29 cellular contexts compared by ENCODE assay signal in genomic region chr20:62198931-62199330, GRCh38. TPM values are rescaled to one million over a fixed set of nuclear protein-coding genes. Genes with fewer than 3 reads are reported as not detected.
"Had no signal": no experiment of that assay in that cellular context is flagged by ENCODE, and none has a peak within 500 bp of the region (broad histone marks: within the 10 kb centered on the region; RNA-seq: fewer than 3 reads in every experiment).

No MANE protein-coding gene starts in this region.

- H3K4me1 ChIP-seq: colonic mucosa, gastroesophageal sphincter, pancreas, psoas muscle, tibial nerve had no signal

- ATAC-seq: activated naive CD4-positive, alpha-beta T cell treated with anti-CD3 and anti-CD28 coated beads, Interleukin-2, amount 50 U/mL, for 72 hours; activated T-cell treated with anti-CD3 and anti-CD28 coated beads, Interleukin-2, amount 50 U/mL, for 4 hours; activated T-helper 17 cell treated with anti-CD3 and anti-CD28 coated beads, Interleukin-2, amount 50 U/mL, for 72 hours; gastroesophageal sphincter; left lung; pancreas; psoas muscle; T-helper 17 cell; WTC11 had no signal

- H3K27ac ChIP-seq: colonic mucosa, gastroesophageal sphincter, left lung, pancreas, psoas muscle, tibial nerve had no signal

- H3K27ac Mint-ChIP-seq: activated CD4-positive, alpha-beta memory T cell treated with anti-CD3 and anti-CD28 coated beads, Interleukin-2, amount 10 ng/mL, durations not matched to agents 7 days and 5 days; activated CD4-positive, alpha-beta T cell treated with anti-CD3 and anti-CD28 coated beads, Interleukin-2, amount 10 ng/mL, durations not matched to agents 7 days and 5 days; activated T-helper 17 cell treated with anti-CD3 and anti-CD28 coated beads, Interleukin-2, amount 50 U/mL, for 72 hours; nephron progenitor cell; T-helper 17 cell; WTC11 had no signal

- DNase-seq: activated CD4-positive, alpha-beta memory T cell treated with anti-CD3 and anti-CD28 coated beads, Interleukin-2, amount 10 ng/mL, durations not matched to agents 7 days and 5 days; activated CD4-positive, alpha-beta T cell treated with anti-CD3 and anti-CD28 coated beads for 1 hour; activated CD4-positive, alpha-beta T cell treated with anti-CD3 and anti-CD28 coated beads, Interleukin-2, amount 10 ng/mL, durations not matched to agents 7 days and 5 days; activated gamma-delta T cell treated with Interleukin-2 at 50 U/mL for 16 hours; activated T-cell treated with anti-CD3 and anti-CD28 coated beads, Interleukin-2, amount 50 U/mL, for 4 hours; colonic mucosa; effector CD8-positive, alpha-beta T cell; hypothalamus; immature natural killer cell; kidney glomerular epithelial cell; mammary epithelial cell; naive B cell; nephron progenitor cell; stimulated activated CD4-positive, alpha-beta T cell treated with anti-CD3 and anti-CD28 coated beads, Interleukin-2, amount 100 ng/mL, for 48 hours; stimulated activated naive CD4-positive, alpha-beta T cell treated with Interleukin-2 at 50 U/mL for 16 hours; T-helper 17 cell; T1000 had no signal

- H3K9me3 Mint-ChIP-seq: activated CD4-positive, alpha-beta memory T cell treated with anti-CD3 and anti-CD28 coated beads, Interleukin-2, amount 10 ng/mL, durations not matched to agents 7 days and 5 days; activated CD4-positive, alpha-beta T cell treated with anti-CD3 and anti-CD28 coated beads, Interleukin-2, amount 10 ng/mL, durations not matched to agents 7 days and 5 days; activated naive CD4-positive, alpha-beta T cell treated with anti-CD3 and anti-CD28 coated beads, Interleukin-2, amount 50 U/mL, for 72 hours; activated T-cell treated with anti-CD3 and anti-CD28 coated beads, Interleukin-2, amount 50 U/mL, for 4 hours; activated T-helper 17 cell treated with anti-CD3 and anti-CD28 coated beads, Interleukin-2, amount 50 U/mL, for 72 hours; immature natural killer cell; naive B cell; nephron progenitor cell; WTC11 had no signal

- H3K4me3 Mint-ChIP-seq: activated CD4-positive, alpha-beta memory T cell treated with anti-CD3 and anti-CD28 coated beads, Interleukin-2, amount 10 ng/mL, durations not matched to agents 7 days and 5 days; activated CD4-positive, alpha-beta T cell treated with anti-CD3 and anti-CD28 coated beads, Interleukin-2, amount 10 ng/mL, durations not matched to agents 7 days and 5 days; activated T-cell treated with anti-CD3 and anti-CD28 coated beads, Interleukin-2, amount 50 U/mL, for 4 hours; activated T-helper 17 cell treated with anti-CD3 and anti-CD28 coated beads, Interleukin-2, amount 50 U/mL, for 72 hours; immature natural killer cell; nephron progenitor cell; T-helper 17 cell; WTC11 had no signal

- H3K9me3 ChIP-seq: colonic mucosa, gastroesophageal sphincter, left lung, pancreas, psoas muscle, tibial nerve had no signal

- H3K27me3 ChIP-seq: colonic mucosa, gastroesophageal sphincter, left lung, pancreas, tibial nerve had no signal

- H3K4me3 ChIP-seq: colonic mucosa, gastroesophageal sphincter, left lung, pancreas, psoas muscle, tibial nerve had no signal

- H3K4me1 Mint-ChIP-seq: activated CD4-positive, alpha-beta memory T cell treated with anti-CD3 and anti-CD28 coated beads, Interleukin-2, amount 10 ng/mL, durations not matched to agents 7 days and 5 days; immature natural killer cell; WTC11 had no signal

- H3K27me3 Mint-ChIP-seq: activated CD4-positive, alpha-beta memory T cell treated with anti-CD3 and anti-CD28 coated beads, Interleukin-2, amount 10 ng/mL, durations not matched to agents 7 days and 5 days; activated CD4-positive, alpha-beta T cell treated with anti-CD3 and anti-CD28 coated beads, Interleukin-2, amount 10 ng/mL, durations not matched to agents 7 days and 5 days; activated T-helper 17 cell treated with anti-CD3 and anti-CD28 coated beads, Interleukin-2, amount 50 U/mL, for 72 hours; naive B cell; T-helper 17 cell had no signal

RNA-seq across cellular contexts. Expression of gene HRH3, which starts 21.1 kb away (rescaled TPM):
- total RNA-seq: activated CD4-positive, alpha-beta memory T cell treated with anti-CD3 and anti-CD28 coated beads, Interleukin-2, amount 10 ng/mL, durations not matched to agents 7 days and 5 days; activated CD4-positive, alpha-beta T cell treated with anti-CD3 and anti-CD28 coated beads, Interleukin-2, amount 10 ng/mL, durations not matched to agents 7 days and 5 days; activated naive CD4-positive, alpha-beta T cell treated with anti-CD3 and anti-CD28 coated beads, Interleukin-2, amount 50 U/mL, for 72 hours; activated T-cell treated with anti-CD3 and anti-CD28 coated beads, Interleukin-2, amount 50 U/mL, for 4 hours; activated T-helper 17 cell treated with anti-CD3 and anti-CD28 coated beads, Interleukin-2, amount 50 U/mL, for 72 hours; bronchial epithelial cell; colonic mucosa; dermis microvascular lymphatic vessel endothelial cell; fibroblast of lung; fibroblast of villous mesenchyme; gastroesophageal sphincter; left lung; mammary epithelial cell; psoas muscle; T-helper 17 cell; tibial nerve had no signal
- polyA plus RNA-seq: fibroblast of lung, immature natural killer cell, mammary epithelial cell had no signal
